Comparison of ENCODE assay signal across 28 cellular contexts in the genomic region with DNA sequence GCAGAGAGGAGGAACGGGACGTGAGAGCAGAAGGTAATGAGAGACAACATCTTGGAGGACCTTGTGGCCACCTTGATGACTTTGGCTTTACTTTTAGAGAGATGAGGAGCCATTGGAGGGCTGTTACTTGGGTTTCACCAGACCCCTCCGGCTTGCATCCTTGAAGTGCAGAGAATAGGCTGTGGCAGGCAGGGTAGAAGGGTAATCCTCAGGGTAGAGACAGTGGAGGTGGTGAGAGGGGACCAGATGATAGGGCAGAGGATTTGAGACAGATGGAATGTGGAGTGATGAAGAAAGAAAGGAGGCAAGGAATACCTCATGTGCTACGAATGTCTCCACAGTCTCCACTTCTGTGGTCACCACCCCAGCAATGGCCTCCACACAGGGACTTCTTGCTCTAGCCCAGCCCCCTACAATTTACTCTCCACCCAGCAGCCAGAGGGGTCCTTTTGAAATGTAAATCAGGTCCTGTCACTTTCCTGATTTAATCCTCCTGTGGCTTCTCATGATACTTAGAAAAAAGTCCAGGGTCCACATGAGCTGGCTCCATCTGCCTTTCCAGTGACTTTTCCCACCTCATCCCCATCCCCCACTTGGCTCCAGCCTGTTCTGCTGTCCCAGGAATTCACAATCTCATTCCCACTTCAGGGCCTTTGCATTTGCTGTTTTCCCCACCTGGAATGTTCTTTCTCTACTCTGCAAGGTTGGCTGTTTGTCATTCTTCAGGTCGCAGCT.
"Had no signal": no experiment of that assay in that cellular context is flagged by ENCODE, and none has a peak within 500 bp of the region (broad histone marks: within the 10 kb centered on the region; RNA-seq: fewer than 3 reads in every experiment).

No MANE protein-coding gene starts in this region.

- H3K27me3 ChIP-seq: cardiac muscle cell, SJCRH30 had no signal

- H3K4me1 Mint-ChIP-seq: activated CD4-positive, alpha-beta T cell treated with anti-CD3 and anti-CD28 coated beads, Interleukin-2, amount 10 ng/mL, durations not matched to agents 24 days and 14 days; activated naive CD8-positive, alpha-beta T cell treated with anti-CD3 and anti-CD28 coated beads for 36 hours; activated T-helper 17 cell treated with anti-CD3 and anti-CD28 coated beads, Interleukin-2, amount 50 U/mL, for 72 hours had no signal

- H3K27ac Mint-ChIP-seq: activated CD4-positive, alpha-beta T cell treated with anti-CD3 and anti-CD28 coated beads, Interleukin-2, amount 10 ng/mL, durations not matched to agents 24 days and 14 days; activated CD8-positive, alpha-beta T cell treated with anti-CD3 and anti-CD28 coated beads for 36 hours; activated naive CD8-positive, alpha-beta T cell treated with anti-CD3 and anti-CD28 coated beads for 36 hours; activated T-cell treated with anti-CD3 and anti-CD28 coated beads, Interleukin-2, amount 50 U/mL, for 72 hours; activated T-helper 17 cell treated with anti-CD3 and anti-CD28 coated beads, Interleukin-2, amount 50 U/mL, for 72 hours; T-helper 1 cell treated with Interleukin-12 subunit alpha and Interleukin-12 subunit beta and Interleukin-4 antibody, amounts not matched to agents 30 μg/mL and 1 μg/mL, for 36 hours; T-helper 2 cell treated with Interferon-gamma antibody and Interleukin-4, amounts not matched to agents 5 μg/mL and 100 μg/mL, for 36 hours had no signal

- H3K9me3 Mint-ChIP-seq: activated CD4-positive, alpha-beta T cell treated with anti-CD3 and anti-CD28 coated beads, Interleukin-2, amount 10 ng/mL, durations not matched to agents 24 days and 14 days; activated CD8-positive, alpha-beta T cell treated with anti-CD3 and anti-CD28 coated beads for 36 hours; activated naive CD8-positive, alpha-beta T cell treated with anti-CD3 and anti-CD28 coated beads for 36 hours; activated T-cell treated with anti-CD3 and anti-CD28 coated beads, Interleukin-2, amount 50 U/mL, for 72 hours; activated T-helper 17 cell treated with anti-CD3 and anti-CD28 coated beads, Interleukin-2, amount 50 U/mL, for 72 hours; T-helper 1 cell treated with Interleukin-12 subunit alpha and Interleukin-12 subunit beta and Interleukin-4 antibody, amounts not matched to agents 30 μg/mL and 1 μg/mL, for 36 hours; T-helper 2 cell treated with Interferon-gamma antibody and Interleukin-4, amounts not matched to agents 5 μg/mL and 100 μg/mL, for 36 hours had no signal

- H3K36me3 ChIP-seq: cardiac muscle cell, SJCRH30 had no signal

- H3K9me3 ChIP-seq: SJCRH30 had no signal

- H3K36me3 Mint-ChIP-seq: activated naive CD8-positive, alpha-beta T cell treated with anti-CD3 and anti-CD28 coated beads for 36 hours had no signal

- DNase-seq: activated CD4-positive, alpha-beta T cell treated with anti-CD3 and anti-CD28 coated beads, Interleukin-2, amount 10 ng/mL, durations not matched to agents 24 days and 14 days; activated CD4-positive, alpha-beta T cell treated with anti-CD3 and anti-CD28 coated beads, Interleukin-2, amount 50 U/mL, for 4 hours; activated CD8-positive, alpha-beta T cell treated with anti-CD3 and anti-CD28 coated beads for 36 hours; activated effector memory CD4-positive, alpha-beta T cell treated with anti-CD3 and anti-CD28 coated beads, Interleukin-2, amount 50 U/mL, for 16 hours; activated naive CD4-positive, alpha-beta T cell; activated naive CD4-positive, alpha-beta T cell treated with anti-CD3 and anti-CD28 coated beads, Interleukin-2, amount 50 U/mL, for 16 hours; activated naive CD8-positive, alpha-beta T cell treated with anti-CD3 and anti-CD28 coated beads for 36 hours; activated T-cell treated with anti-CD3 and anti-CD28 coated beads, Interleukin-2, amount 50 U/mL, for 1 hour; activated T-cell treated with anti-CD3 and anti-CD28 coated beads, Interleukin-2, amount 50 U/mL, for 72 hours; amniotic stem cell; Karpas-422; KBM-7; NCI-H1105; NCI-H1417 treated with DMSO at 0.1 percent for 48 hours; NCI-H187 treated with DMSO at 0.1 percent for 48 hours; NCI-H2081; NCI-H226; NCI-H446 treated with DMSO at 0.1 percent for 48 hours; NCI-H69; NK-92 treated with Interleukin-12 subunit alpha and Interleukin-12 subunit beta, amount 100 ng/mL, for 24 hours; Right ventricle myocardium superior; SJCRH30 had no signal

- H3K27me3 Mint-ChIP-seq: activated CD4-positive, alpha-beta T cell treated with anti-CD3 and anti-CD28 coated beads, Interleukin-2, amount 10 ng/mL, durations not matched to agents 24 days and 14 days; activated CD8-positive, alpha-beta T cell treated with anti-CD3 and anti-CD28 coated beads for 36 hours; activated naive CD8-positive, alpha-beta T cell treated with anti-CD3 and anti-CD28 coated beads for 36 hours; activated T-helper 17 cell treated with anti-CD3 and anti-CD28 coated beads, Interleukin-2, amount 50 U/mL, for 72 hours had no signal

- H3K27ac ChIP-seq: cardiac muscle cell, SJCRH30, SK-N-MC had no signal

- H3K4me3 ChIP-seq: cardiac muscle cell, SJCRH30, SK-N-MC had no signal

- FAIRE-seq: TTC549 had no signal

- H3K4me3 Mint-ChIP-seq: activated CD4-positive, alpha-beta T cell treated with anti-CD3 and anti-CD28 coated beads, Interleukin-2, amount 10 ng/mL, durations not matched to agents 24 days and 14 days; activated CD8-positive, alpha-beta T cell treated with anti-CD3 and anti-CD28 coated beads for 36 hours; activated naive CD8-positive, alpha-beta T cell treated with anti-CD3 and anti-CD28 coated beads for 36 hours; activated T-cell treated with anti-CD3 and anti-CD28 coated beads, Interleukin-2, amount 50 U/mL, for 72 hours; activated T-helper 17 cell treated with anti-CD3 and anti-CD28 coated beads, Interleukin-2, amount 50 U/mL, for 72 hours; T-helper 1 cell treated with Interleukin-12 subunit alpha and Interleukin-12 subunit beta and Interleukin-4 antibody, amounts not matched to agents 30 μg/mL and 1 μg/mL, for 36 hours; T-helper 2 cell treated with Interferon-gamma antibody and Interleukin-4, amounts not matched to agents 5 μg/mL and 100 μg/mL, for 36 hours had no signal
